Comparison of ENCODE assay signal across 17 cellular contexts in the genomic region with DNA sequence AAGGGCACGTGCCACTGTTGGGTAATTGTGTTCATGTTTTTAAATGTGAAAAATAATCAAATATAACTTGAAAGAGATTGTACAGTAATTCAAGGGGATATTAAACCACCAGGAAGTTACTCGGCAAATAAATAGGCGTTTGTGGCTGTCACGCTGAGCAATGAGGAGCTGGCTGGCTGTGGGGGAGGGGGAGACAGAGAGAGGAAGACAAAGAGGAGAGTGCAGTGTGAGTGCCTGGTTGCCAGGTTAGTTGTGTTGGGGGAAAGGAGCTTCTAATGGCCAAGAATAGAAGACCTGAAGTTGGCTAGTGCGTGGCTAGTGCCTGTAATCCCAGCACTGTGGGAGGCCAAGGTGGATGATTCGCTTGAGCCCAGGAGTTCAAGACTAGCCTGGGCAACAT.
DNase-seq lines count a peak whose midpoint lies in the region; ATAC-seq and TF ChIP-seq lines count a peak whose summit lies in the region.
"Had no signal": no experiment of that assay in that cellular context is flagged by ENCODE, and none has a peak within 500 bp of the region (broad histone marks: within the 10 kb centered on the region; RNA-seq: fewer than 3 reads in every experiment).

No MANE protein-coding gene starts in this region.

- H3K36me3 ChIP-seq in BLaER1 (no peaks in the 10 kb centered on the region), endodermal cell (ENCODE audit: control insufficient read depth, insufficient read depth, low read length) (no peaks in the 10 kb centered on the region)

- no peak overlapping the region for H3K9ac ChIP-seq in BLaER1
- H3K9ac ChIP-seq in H9 (ENCODE audit: extremely low read depth, insufficient read length, low read length): no peak overlapping the region
- no peak overlapping the region for H3K9ac ChIP-seq in endodermal cell (ENCODE audit: extremely low read depth, low read length, poor library complexity, severe bottlenecking)

- peak; percentile 33 for DNase-seq in H9
- peak; percentile 41 for DNase-seq in endodermal cell
- no peak for DNase-seq in neural crest cell (ENCODE audit: low read depth, low spot score)
- no peak for DNase-seq in stimulated activated naive CD8-positive, alpha-beta T cell treated with anti-CD3 and anti-CD28 coated beads, Interleukin-15, Interleukin-2, amounts not matched to agents 100 U/mL and 50 U/mL, for 24 hours
- no peak for DNase-seq in GM10266 (ENCODE audit: extremely low spot score)
- DNase-seq in AG08395 (ENCODE audit: low spot score): no peak
- DNase-seq: DND-41, MV-4-11, NCI-H1105 treated with DMSO at 0.1 percent for 48 hours, NCI-H1694, NCI-H2081, NCI-H446 treated with DMSO at 0.1 percent for 48 hours, Right ventricle myocardium superior had no signal

- no peak overlapping the region for H3K4ac ChIP-seq in H9 (ENCODE audit: low read depth, low read length)

- no peak overlapping the region for H2AK5ac ChIP-seq in H9 (ENCODE audit: insufficient read length, low read length)

- peaks cover 6 to 7% of the 10 kb centered on the region in 2 experiments for H3K9me3 Mint-ChIP-seq in H9
- no peaks in the 10 kb centered on the region for H3K9me3 Mint-ChIP-seq in endodermal cell
- H3K9me3 Mint-ChIP-seq in neural crest cell: peaks cover 2% of the 10 kb centered on the region
- H3K9me3 Mint-ChIP-seq: IgD-negative memory B cell; T-helper 1 cell treated with Interleukin-12 subunit alpha and Interleukin-12 subunit beta and Interleukin-4 antibody, amounts not matched to agents 30 μg/mL and 1 μg/mL, for 36 hours had no signal

- no peak overlapping the region for H3K14ac ChIP-seq in H9 (ENCODE audit: insufficient read depth, low read length)

- H3K79me1 ChIP-seq in H9 (ENCODE audit: insufficient read depth, low read depth, low read length, poor library complexity, severe bottlenecking): no peaks in the 10 kb centered on the region

- TF ChIP-seq CTCF in H9 (conservative IDR thresholded peaks at IDR 0.05): no peak
- TF ChIP-seq CTCF in endodermal cell (conservative IDR thresholded peaks at IDR 0.05): no peak
- no peak for TF ChIP-seq CTCF in neural crest cell (conservative IDR thresholded peaks at IDR 0.05)
- TF ChIP-seq CTCF in GM10266 (IDR thresholded peaks at IDR 0.05; ENCODE audit: control insufficient read depth, insufficient read depth, low read depth, missing control alignments): no peak

- H3K4me2 ChIP-seq in BLaER1 (peak overlapping the region; percentile 22; the same call in 1 of the 2 replicates), H9 (ENCODE audit: insufficient read depth, insufficient read length, low read length) (no peak overlapping the region)

- H3K56ac ChIP-seq in H9 (ENCODE audit: insufficient read length, low read depth, low read length): no peak overlapping the region

- no peaks in the 10 kb centered on the region for H3K23me2 ChIP-seq in H9 (ENCODE audit: insufficient read length, low read depth, low read length, poor library complexity, severe bottlenecking)

- no peak overlapping the region for H3T11ph ChIP-seq in H9 (ENCODE audit: low read length)

- H3K18ac ChIP-seq in H9 (ENCODE audit: insufficient read length, low read depth, low read length): no peak overlapping the region

- no peaks in the 10 kb centered on the region for H3K36me3 Mint-ChIP-seq in H9 (ENCODE audit: insufficient read depth in 1 of 3, low read depth in 3 of 3)
- H3K36me3 Mint-ChIP-seq in endodermal cell (ENCODE audit: low read depth): no peaks in the 10 kb centered on the region
- no peaks in the 10 kb centered on the region for H3K36me3 Mint-ChIP-seq in neural crest cell (ENCODE audit: low read depth)
- H3K36me3 Mint-ChIP-seq: IgD-negative memory B cell had no signal

- H4K20me1 ChIP-seq in BLaER1 (no peaks in the 10 kb centered on the region), H9 (ENCODE audit: control insufficient read depth, insufficient read depth, insufficient read length) (no peaks in the 10 kb centered on the region)

- no peak overlapping the region for H4K91ac ChIP-seq in H9 (ENCODE audit: insufficient read length, low read depth, low read length)

- H2BK5ac ChIP-seq in H9 (ENCODE audit: insufficient read length, low read length): no peak overlapping the region

- H2BK20ac ChIP-seq in H9 (ENCODE audit: low read depth, low read length, poor library complexity, severe bottlenecking): no peak overlapping the region

- H2BK120ac ChIP-seq in H9 (ENCODE audit: low read depth, low read length, poor library complexity, severe bottlenecking): no peak overlapping the region

- H3K27ac Mint-ChIP-seq in H9 (peak overlapping the region in 1 of 3 experiments; percentile 71; a peak in 2 of 7 replicates), endodermal cell (no peak overlapping the region), neural crest cell (ENCODE audit: unreplicated experiment) (peak overlapping the region; percentile 86)
- H3K27ac Mint-ChIP-seq: B cell; IgD-negative memory B cell; T-helper 1 cell treated with Interleukin-12 subunit alpha and Interleukin-12 subunit beta and Interleukin-4 antibody, amounts not matched to agents 30 μg/mL and 1 μg/mL, for 36 hours had no signal

- no peaks in the 10 kb centered on the region for H3K27me3 ChIP-seq in BLaER1
- no peaks in the 10 kb centered on the region for H3K27me3 ChIP-seq in H9 (ENCODE audit: insufficient read depth, low read length)
- H3K27me3 ChIP-seq in endodermal cell (ENCODE audit: control insufficient read depth, insufficient read depth, low read length, poor library complexity, severe bottlenecking): no peaks in the 10 kb centered on the region

- H3K79me2 ChIP-seq in H9 (ENCODE audit: insufficient read depth, low read length): no peaks in the 10 kb centered on the region

- no peak overlapping the region for H4K5ac ChIP-seq in H9 (ENCODE audit: insufficient read length, low read depth, low read length)

- H3K27ac ChIP-seq in BLaER1: no peak overlapping the region
- H3K27ac ChIP-seq in H9 (ENCODE audit: insufficient read length, low read depth, low read length): no peak overlapping the region
- H3K27ac ChIP-seq in endodermal cell (ENCODE audit: low read depth, low read length): no peak overlapping the region

- no peak overlapping the region for H2BK12ac ChIP-seq in H9 (ENCODE audit: insufficient read length, low read depth, low read length)

- H3K4me1 ChIP-seq in BLaER1 (peaks cover 5% of the 10 kb centered on the region; the same call in 1 of the 2 replicates), H9 (ENCODE audit: insufficient read depth, low read length) (no peaks in the 10 kb centered on the region), endodermal cell (ENCODE audit: control insufficient read depth, insufficient read depth, low read length) (no peaks in the 10 kb centered on the region)

- no peak overlapping the region for H3K4me3 ChIP-seq in BLaER1
- H3K4me3 ChIP-seq in endodermal cell (ENCODE audit: low read length): no peak overlapping the region

- H3K23ac ChIP-seq in H9 (ENCODE audit: insufficient read length, low read depth, low read length): no peak overlapping the region

- H3K9me3 ChIP-seq in BLaER1 (no peaks in the 10 kb centered on the region), H9 (ENCODE audit: control insufficient read depth, low read depth, low read length) (no peaks in the 10 kb centered on the region), endodermal cell (ENCODE audit: control insufficient read depth, low read length) (no peaks in the 10 kb centered on the region)

- no peak overlapping the region for H2BK15ac ChIP-seq in H9 (ENCODE audit: low read depth, low read length)

- peaks cover 18 to 26% of the 10 kb centered on the region in 2 experiments for H3K4me1 Mint-ChIP-seq in H9
- no peaks in the 10 kb centered on the region for H3K4me1 Mint-ChIP-seq in endodermal cell
- peaks cover 13% of the 10 kb centered on the region for H3K4me1 Mint-ChIP-seq in neural crest cell
- H3K4me1 Mint-ChIP-seq: B cell, IgD-negative memory B cell had no signal

- ATAC-seq in stimulated activated naive CD8-positive, alpha-beta T cell treated with anti-CD3 and anti-CD28 coated beads, Interleukin-15, Interleukin-2, amounts not matched to agents 100 U/mL and 50 U/mL, for 24 hours: no peak

- no peak overlapping the region for H4K8ac ChIP-seq in H9 (replicated peaks; ENCODE audit: insufficient read length, low read depth, low read length)

- no peak overlapping the region for H2AFZ ChIP-seq in H9 (ENCODE audit: low read length)

- peaks cover 3% of the 10 kb centered on the region; the same call in 1 of the 2 replicates for H3K27me3 Mint-ChIP-seq in H9 (ENCODE audit: low read depth)
- H3K27me3 Mint-ChIP-seq in endodermal cell (ENCODE audit: insufficient read depth): no peaks in the 10 kb centered on the region
- peaks cover 7% of the 10 kb centered on the region for H3K27me3 Mint-ChIP-seq in neural crest cell (ENCODE audit: low read depth)
- H3K27me3 Mint-ChIP-seq: IgD-negative memory B cell had no signal

- WGBS in H9 (ENCODE audit: extremely low coverage, insufficient read length, low lambda C conversion rate): no CpG with 5 or more reads among the region's 6 CpGs
- 55 to 72% methylated on average over 4 to 6 of the region's 6 CpGs for WGBS in endodermal cell (ENCODE audit: insufficient coverage in 1 of 2, insufficient read length in 1 of 2), 2 experiments

- H3K4me3 Mint-ChIP-seq in H9 (no peak overlapping the region), endodermal cell (no peak overlapping the region), neural crest cell (no peak overlapping the region)
- H3K4me3 Mint-ChIP-seq: B cell; IgD-negative memory B cell; T-helper 1 cell treated with Interleukin-12 subunit alpha and Interleukin-12 subunit beta and Interleukin-4 antibody, amounts not matched to agents 30 μg/mL and 1 μg/mL, for 36 hours had no signal

Comparison
In these comparisons a context has a peak if more than half of its experiments do, and no peak if none do; other contexts are left out.
1. DNase-seq: peak in H9 (single experiment) and endodermal cell (single experiment); none in neural crest cell (single experiment), stimulated activated naive CD8-positive, alpha-beta T cell treated with anti-CD3 and anti-CD28 coated beads, Interleukin-15, Interleukin-2, amounts not matched to agents 100 U/mL and 50 U/mL, for 24 hours (single experiment), GM10266 (single experiment) and AG08395 (single experiment).